In genomic region chr10:103603382-103603781, GRCh38 we compare ENCODE assay signal across 19 cellular contexts.
DNase-seq lines count a peak whose midpoint lies in the region; ATAC-seq, FAIRE-seq and TF ChIP-seq lines count a peak whose summit lies in the region.
"Had no signal": no experiment of that assay in that cellular context is flagged by ENCODE, and none has a peak within 500 bp of the region (broad histone marks: within the 10 kb centered on the region; RNA-seq: fewer than 3 reads in every experiment).

No MANE protein-coding gene starts in this region.

- no peak overlapping the region for H3K4me3 ChIP-seq in H7 (ENCODE audit: insufficient read depth, low read depth, low read length)
- no peak overlapping the region for H3K4me3 ChIP-seq in vagina
- H3K4me3 ChIP-seq in small intestine (ENCODE audit: low read depth in 1 of 2, low read length in 2 of 2), result no peak overlapping the region
- H3K4me3 ChIP-seq: BLaER1, GM23338 had no signal

- DNase-seq in Right ventricle myocardium superior, result peak; percentile 25
- DNase-seq in cardiac septum (ENCODE audit: low spot score), result no peak
- peak; percentile 51 for DNase-seq in H7
- no peak for DNase-seq in neural crest cell (ENCODE audit: low read depth, low spot score)
- no peak for DNase-seq in vagina (ENCODE audit: extremely low spot score in 2 of 2)
- DNase-seq in small intestine, result no peak
- no peak for DNase-seq in effector CD4-positive, alpha-beta T cell
- DNase-seq: 8988T; CD4-positive, alpha-beta memory T cell; DMS153; DMS79 treated with DMSO at 0.1 percent for 48 hours; GF-D8; HFFc6 had no signal

- no peak for FAIRE-seq in small intestine (lab: Jason Lieb, UNC)
- FAIRE-seq: H54 had no signal

- H3K9me3 ChIP-seq in vagina (no peaks in the 10 kb centered on the region), small intestine (ENCODE audit: control insufficient read depth, low read depth) (no peaks in the 10 kb centered on the region)

- H3K4me1 Mint-ChIP-seq in neural crest cell, result peaks cover 5% of the 10 kb centered on the region
- H3K4me1 Mint-ChIP-seq: CD14-positive monocyte; CD4-positive, alpha-beta memory T cell had no signal

- TF ChIP-seq POLR2A in vagina (IDR thresholded peaks at IDR 0.05), result no peak

- H3K27me3 Mint-ChIP-seq in neural crest cell (ENCODE audit: low read depth), result no peaks in the 10 kb centered on the region
- H3K27me3 Mint-ChIP-seq: CD4-positive, alpha-beta memory T cell had no signal

- H3K27ac Mint-ChIP-seq in neural crest cell (ENCODE audit: unreplicated experiment), result no peak overlapping the region
- H3K27ac Mint-ChIP-seq: CD4-positive, alpha-beta memory T cell; GM23338 had no signal

- ATAC-seq in Right ventricle myocardium superior (ENCODE audit: poor library complexity), result no peak
- ATAC-seq: GM23338, HCT116 had no signal

- H3K4me1 ChIP-seq in vagina, result peaks cover 29% of the 10 kb centered on the region
- no peaks in the 10 kb centered on the region for H3K4me1 ChIP-seq in small intestine (ENCODE audit: control insufficient read depth in 2 of 2, insufficient read depth in 1 of 2, low read depth in 1 of 2, low read length in 1 of 2)

- no peak for TF ChIP-seq CTCF in neural crest cell (conservative IDR thresholded peaks at IDR 0.05)
- no peak for TF ChIP-seq CTCF in vagina (IDR thresholded peaks at IDR 0.05)

- no peaks in the 10 kb centered on the region for H3K27me3 ChIP-seq in H7 (ENCODE audit: control insufficient read depth, insufficient read depth, low read length)
- no peaks in the 10 kb centered on the region for H3K27me3 ChIP-seq in vagina
- no peaks in the 10 kb centered on the region for H3K27me3 ChIP-seq in small intestine (ENCODE audit: control insufficient read depth in 2 of 2, insufficient read depth in 2 of 2, low read length in 2 of 2)
- H3K27me3 ChIP-seq: BLaER1 had no signal

- H3K9me3 Mint-ChIP-seq in neural crest cell, result no peaks in the 10 kb centered on the region
- H3K9me3 Mint-ChIP-seq: CD4-positive, alpha-beta memory T cell; HFFc6 had no signal

- intact Hi-C loops in Right ventricle myocardium superior (cut with DNase I) (loop anchor here (5.0 kb wide), 1 partner anchor 84 kb away; no protein-coding TSS in a partner anchor), cardiac septum (cut with DNase I) (no loop called here), vagina (cut with DNase I) (loop anchor here (5.0 kb wide), 1 partner anchor 254 kb away; the partner anchor contains the start of gene SH3PXD2A)

- peak overlapping the region; percentile 6 for H3K4me3 Mint-ChIP-seq in neural crest cell
- H3K4me3 Mint-ChIP-seq: CD14-positive monocyte; CD4-positive, alpha-beta memory T cell; GM23338; HFFc6 had no signal

- peaks cover 18% of the 10 kb centered on the region for H3K36me3 Mint-ChIP-seq in neural crest cell (ENCODE audit: low read depth)

- no peaks in the 10 kb centered on the region; the same call in none of the 2 replicates for H3K36me3 ChIP-seq in H7 (replicated peaks; ENCODE audit: control insufficient read depth, insufficient read depth, low read length)
- H3K36me3 ChIP-seq in vagina, result peaks cover 0 to 37% of the 10 kb centered on the region in 2 donors
- peaks cover 0 to 2% of the 10 kb centered on the region in 2 donors for H3K36me3 ChIP-seq in small intestine (ENCODE audit: control insufficient read depth in 2 of 2, insufficient read depth in 2 of 2, low read length in 2 of 2)

- 95 to 97% (median 95%) methylated on average over 22 to 23 of the region's 23 CpGs for WGBS in small intestine, 3 donors

- H3K27ac ChIP-seq in vagina (peak overlapping the region; percentile 9), small intestine (ENCODE audit: low read depth in 1 of 2, low read length in 1 of 2) (no peak overlapping the region)
- H3K27ac ChIP-seq: BLaER1, HL-60 had no signal

Comparison
In these comparisons a context has a peak if more than half of its experiments do, and no peak if none do; other contexts are left out.
1. DNase-seq: peak in Right ventricle myocardium superior (single experiment) and H7 (single experiment); none in cardiac septum (single experiment), neural crest cell (single experiment), vagina (0 of 2), small intestine (single experiment) and effector CD4-positive, alpha-beta T cell (single experiment).